Comparison of ENCODE assay signal across 8 cellular contexts in the genomic region with DNA sequence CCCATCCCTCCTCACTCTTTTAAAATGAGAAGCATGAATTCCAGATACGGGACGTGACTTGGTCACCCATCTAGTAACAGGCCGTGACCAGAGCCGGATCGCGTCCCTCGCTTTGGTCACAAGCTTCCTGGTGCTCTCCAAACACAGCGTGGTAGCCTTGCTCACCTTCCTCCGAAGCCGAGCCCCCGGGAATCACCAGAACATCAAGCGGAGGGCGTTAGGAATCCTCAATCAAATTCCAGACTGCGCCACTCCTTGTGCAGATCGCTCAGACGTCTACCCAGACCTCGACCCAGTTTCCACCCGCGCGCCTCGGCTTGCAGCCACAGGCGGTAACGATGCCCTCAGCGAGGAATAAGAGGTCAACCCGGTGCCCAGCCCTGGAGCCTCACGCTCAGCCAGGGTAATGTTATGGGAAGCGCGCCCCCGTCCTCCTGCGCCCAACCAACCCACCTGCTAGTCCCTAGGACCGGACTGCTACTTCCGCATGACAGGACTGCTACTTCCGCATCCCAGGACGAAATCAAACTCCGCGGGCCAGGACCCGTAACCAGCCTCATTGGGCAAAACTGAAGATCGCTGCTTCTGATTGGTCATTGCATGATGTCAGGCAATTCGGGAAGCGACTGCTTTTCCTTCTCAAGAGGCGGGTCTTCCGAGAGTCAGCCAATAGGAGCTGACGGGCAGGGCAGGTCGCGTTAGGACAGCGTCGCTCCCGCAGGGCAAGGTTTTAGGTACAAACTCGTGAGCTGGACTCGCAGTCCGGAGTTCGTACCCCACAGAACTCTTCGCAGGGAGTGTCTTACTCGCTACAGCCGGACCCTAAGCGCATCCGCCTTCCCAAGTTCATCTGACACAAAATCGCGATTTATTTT. TPM values are rescaled to one million over a fixed set of nuclear protein-coding genes. Genes with fewer than 3 reads are reported as not detected.
DNase-seq lines count a peak whose midpoint lies in the region; ATAC-seq, FAIRE-seq and TF ChIP-seq lines count a peak whose summit lies in the region.

A gene (minus strand): TSS at position 501 of the 875 bp plus-strand sequence. CDS start 1,212 bp downstream, outside the sequence.

- intact Hi-C loops in T-helper 2 cell treated with Interferon-gamma antibody and Interleukin-4, amounts not matched to agents 100 ng/mL and 5 ng/mL, for 36 hours (cut with micrococcal nuclease) = loop anchor here (1.0 kb wide), 1 partner anchor 39 kb away; a partner anchor contains a TSS
- intact Hi-C loops in ascending aorta (cut with DNase I) (loop anchor here (1.0 to 2.0 kb wide), 2 partner anchors 39 to 751 kb away; a partner anchor contains a TSS), right cardiac atrium (cut with DNase I) (no loop called here), vagina (cut with DNase I) (no loop called here)

- peak; percentile 99 for FAIRE-seq in GM18507 (lab: Jason Lieb, UNC)

- DNase-seq in GM18507 (ENCODE audit: extremely low spot score, insufficient read length, low read depth) (peak; percentile 92), NCI-H1930 (lab: John Stamatoyannopoulos, UW) (peak; percentile 95 to 97), ascending aorta (ENCODE audit: low spot score in 2 of 2) (peak; percentile 95 to 98), right cardiac atrium (peak; percentile 95 to 96 (median 95)), pulmonary artery endothelial cell (ENCODE audit: low read depth, low spot score) (peak; percentile 98), vagina (ENCODE audit: extremely low spot score in 2 of 2) (peak; percentile 99)

- TF ChIP-seq CTCF in ascending aorta (IDR thresholded peaks at IDR 0.05) (no peak), vagina (IDR thresholded peaks at IDR 0.05) (no peak)

- H3K4me3 ChIP-seq in ascending aorta (peak within 1 kb of the TSS; percentile 84 to 88), right cardiac atrium (ENCODE audit: low read length) (peak within 1 kb of the TSS; percentile 45), vagina (peak within 1 kb of the TSS; percentile 60 to 62)

- H3K36me3 ChIP-seq in ascending aorta (peaks cover 0 to 4% of the 10 kb centered on the region in 2 donors), vagina (no peaks in the 10 kb centered on the region)

- TF ChIP-seq POLR2A in vagina (IDR thresholded peaks at IDR 0.05) = no peak

- H3K27ac ChIP-seq in ascending aorta = no peak within 1 kb of the TSS
- no peak within 1 kb of the TSS for H3K27ac ChIP-seq in right cardiac atrium (ENCODE audit: low read length)
- H3K27ac ChIP-seq in vagina = no peak within 1 kb of the TSS

- ATAC-seq in HG02973 (IDR thresholded peaks at IDR 0.05; ENCODE audit: unreplicated experiment) (peak; percentile 97), right cardiac atrium (peak; percentile 99)

- H3K9me3 ChIP-seq in ascending aorta = no peaks in the 10 kb centered on the region
- H3K9me3 ChIP-seq in right cardiac atrium (ENCODE audit: control insufficient read depth, low read length) = no peaks in the 10 kb centered on the region
- H3K9me3 ChIP-seq in vagina = no peaks in the 10 kb centered on the region

- H3K27me3 ChIP-seq in ascending aorta (no peaks in the 10 kb centered on the region), right cardiac atrium (ENCODE audit: control insufficient read depth, insufficient read depth) (no peaks in the 10 kb centered on the region), vagina (no peaks in the 10 kb centered on the region)

- under 1% methylated on average over 59 of the region's 59 CpGs for WGBS in right cardiac atrium

- peaks cover 5 to 11% of the 10 kb centered on the region in 2 donors for H3K4me1 ChIP-seq in ascending aorta
- H3K4me1 ChIP-seq in right cardiac atrium (ENCODE audit: control insufficient read depth, insufficient read depth, low read length) = peaks cover 3% of the 10 kb centered on the region
- H3K4me1 ChIP-seq in vagina = peaks cover 21% of the 10 kb centered on the region

RNA-seq across cellular contexts. Expression of the gene that starts here (rescaled TPM):
- 21.9 and 23.4 TPM in 2 replicates for total RNA-seq in T-helper 2 cell treated with Interferon-gamma antibody and Interleukin-4, amounts not matched to agents 100 ng/mL and 5 ng/mL, for 36 hours
- total RNA-seq in ascending aorta (not detected), right cardiac atrium (1 to 10 TPM in 1 of 4 donors, under 1 TPM in 1, not detected in 2; 0.71 to 1.2 TPM), pulmonary artery endothelial cell (1.9 and 4.5 TPM in 2 replicates), vagina (1.2 TPM)
- 0.07 TPM for polyA plus RNA-seq in right cardiac atrium

Comparison
In these comparisons a context has a peak if more than half of its experiments do, and no peak if none do; other contexts are left out.
1. Peak in DNase-seq and H3K4me3 ChIP-seq in ascending aorta; RNA of the gene not detected or under 1 TPM.
2. intact Hi-C loops: an anchor here in T-helper 2 cell treated with Interferon-gamma antibody and Interleukin-4, amounts not matched to agents 100 ng/mL and 5 ng/mL, for 36 hours (1.0 kb wide) and ascending aorta (1.0 to 2.0 kb wide); none called in right cardiac atrium and vagina.